Comparison of ENCODE assay signal across 8 cellular contexts in the genomic region with DNA sequence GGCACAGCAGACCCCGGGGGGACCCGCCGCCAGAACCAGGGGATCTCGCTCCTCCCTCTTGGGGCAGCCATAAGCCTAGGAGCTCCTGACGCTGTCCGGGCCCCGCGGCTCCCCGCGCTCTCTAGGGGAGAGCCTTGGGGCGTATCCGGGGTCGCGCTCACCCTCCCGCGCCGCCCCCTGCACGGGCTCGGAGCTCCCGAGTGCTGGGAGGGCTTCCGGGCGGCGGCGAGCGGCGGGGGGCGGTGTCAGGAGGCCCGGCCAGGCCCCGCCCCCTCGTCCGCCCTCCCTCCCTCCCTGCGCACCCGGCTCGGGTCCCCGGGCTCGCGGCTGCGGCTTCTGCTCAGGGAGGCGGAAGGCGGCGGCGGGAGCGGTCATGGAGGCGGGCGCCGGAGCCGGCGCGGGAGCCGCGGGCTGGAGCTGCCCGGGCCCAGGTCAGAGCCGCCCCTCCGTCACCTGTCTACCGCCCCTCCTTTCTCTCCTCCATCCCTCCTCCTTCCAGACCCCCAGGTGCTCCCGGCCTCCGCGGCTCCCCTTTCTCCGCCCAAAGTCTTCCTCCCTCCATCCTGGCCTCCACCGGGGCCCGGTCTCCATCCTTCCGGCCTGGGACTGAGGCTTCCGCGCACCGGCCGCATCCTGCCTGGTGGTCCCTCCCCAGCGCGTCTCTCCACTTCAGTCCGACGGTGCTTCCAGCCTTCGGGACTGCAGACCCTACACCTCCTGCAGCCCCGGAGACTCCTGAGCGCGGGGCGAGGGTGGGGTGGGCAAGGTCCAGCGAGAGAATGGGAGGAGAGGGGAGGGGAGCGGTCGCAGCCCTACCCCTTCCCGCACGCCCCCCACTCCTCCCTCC.
A peak's percentile ranks its signal among the peaks of the same experiment; 100 is the strongest.
DNase-seq lines count a peak whose midpoint lies in the region; ATAC-seq and TF ChIP-seq lines count a peak whose summit lies in the region.

No MANE protein-coding gene starts in this region.

- H3K4me3 ChIP-seq in WI38 (ENCODE audit: low read depth, low read length), result peak overlapping the region; percentile 82

- TF ChIP-seq CTCF in GM13977 (IDR thresholded peaks at IDR 0.05; ENCODE audit: extremely low read depth, insufficient read depth, missing control alignments) (no peak), WI38 (IDR thresholded peaks at IDR 0.05; ENCODE audit: low read depth, low read length) (no peak)

- in situ Hi-C loops in GM13977 (cut with MboI; ENCODE audit: low pct_unique_long_range_greater_than_20kb, low sequenced_read_pairs, unreplicated experiment) (no loop called here), T47D (cut with HindIII; ENCODE audit: low pct_unique_long_range_greater_than_20kb, low sequenced_read_pairs) (no loop called here)

- DNase-seq in GM13977 (ENCODE audit: low spot score) (peak; percentile 94), NCI-H1694 (lab: John Stamatoyannopoulos, UW) (peak; percentile 20), T47D (ENCODE audit: low read depth in 1 of 2, low spot score in 1 of 2) (peak; percentile 46 to 59), iris pigment epithelial cell (ENCODE audit: low read depth) (peak; percentile 41), OCI-M2 (lab: John Stamatoyannopoulos, UW; ENCODE audit: unreplicated experiment) (no peak)
- DNase-seq in stimulated activated CD4-positive, alpha-beta T cell treated with anti-CD3 and anti-CD28 coated beads, Interleukin-15, amount 100 ng/mL, for 1 hour (ENCODE audit: low read depth in 1 of 2, low spot score in 1 of 2), result peak; percentile 62 to 66

- peak; percentile 76 for ATAC-seq in HG02588 (IDR thresholded peaks at IDR 0.05; ENCODE audit: unreplicated experiment)
